Comparison of ENCODE assay signal across 9 cellular contexts in genomic region chr10:88431103-88431502, GRCh38.
"Had no signal": no experiment of that assay in that cellular context is flagged by ENCODE, and none has a peak within 500 bp of the region (broad histone marks: within the 10 kb centered on the region; RNA-seq: fewer than 3 reads in every experiment).

No MANE protein-coding gene starts in this region.

- ATAC-seq: GM23338, HCT116, K562 had no signal

- H3K4me3 ChIP-seq: GM23338, HAP-1, K562 had no signal

- H3K27ac ChIP-seq: HL-60 had no signal

- H3K9me3 ChIP-seq: HAP-1 had no signal

- H2AFZ ChIP-seq: GM23338 had no signal

- DNase-seq: H7, IMR-90, KG1 had no signal

- FAIRE-seq: H1, K562 had no signal

- H3K4me2 ChIP-seq: GM23338 had no signal

- H3K36me3 ChIP-seq: HAP-1 had no signal
